19 cellular contexts compared by ENCODE assay signal in genomic region chr3:138284079-138284478, GRCh38. TPM values are rescaled to one million over a fixed set of nuclear protein-coding genes. Genes with fewer than 3 reads are reported as not detected.
DNase-seq lines count a peak whose midpoint lies in the region; ATAC-seq, FAIRE-seq and TF ChIP-seq lines count a peak whose summit lies in the region.
"Had no signal": no experiment of that assay in that cellular context is flagged by ENCODE, and none has a peak within 500 bp of the region (broad histone marks: within the 10 kb centered on the region; RNA-seq: fewer than 3 reads in every experiment).

No MANE protein-coding gene starts in this region.

- H3K9ac ChIP-seq in mammary epithelial cell (ENCODE audit: insufficient read depth, low read length): no peak overlapping the region
- H3K9ac ChIP-seq: BLaER1 treated with 17β-estradiol and CSF1 and Interleukin-3, amounts not matched to agents 10 nM and 100 nM had no signal

- in situ Hi-C loops in mammary epithelial cell (cut with MboI; ENCODE audit: low sequenced_read_pairs in 2 of 2): no loop called here

- H3K79me2 ChIP-seq in mammary epithelial cell (ENCODE audit: insufficient read depth, low read length): no peaks in the 10 kb centered on the region

- dilution Hi-C loops in mammary epithelial cell (cut with HindIII; ENCODE audit: low sequenced_read_pairs): no loop called here

- no peak overlapping the region for H3K27ac ChIP-seq in mammary epithelial cell (ENCODE audit: insufficient read depth, low read depth, low read length)
- no peak overlapping the region for H3K27ac ChIP-seq in breast epithelium
- H3K27ac ChIP-seq in esophagus squamous epithelium: peak overlapping the region in 3 of 4 donors; percentile 15 to 61 (median 27)
- H3K27ac ChIP-seq: BLaER1 treated with 17β-estradiol and CSF1 and Interleukin-3, amounts not matched to agents 10 nM and 100 nM had no signal

- H3K4me2 ChIP-seq in mammary epithelial cell (ENCODE audit: insufficient read depth, low read depth, low read length): no peak overlapping the region
- H3K4me2 ChIP-seq: BLaER1 treated with 17β-estradiol and CSF1 and Interleukin-3, amounts not matched to agents 10 nM and 100 nM had no signal

- H3K4me3 ChIP-seq in mammary epithelial cell (replicated peaks in 1 of 3; ENCODE audit: insufficient read depth in 1 of 3, low read depth in 2 of 3, low read length in 3 of 3) (no peak overlapping the region), breast epithelium (no peak overlapping the region), bronchial epithelial cell (ENCODE audit: low read depth, low read length) (no peak overlapping the region), esophagus squamous epithelium (no peak overlapping the region)
- H3K4me3 ChIP-seq: BLaER1 treated with 17β-estradiol and CSF1 and Interleukin-3, amounts not matched to agents 10 nM and 100 nM; GM12878 had no signal

- H3K36me3 ChIP-seq in mammary epithelial cell (ENCODE audit: insufficient read depth, low read length) (peaks cover 15% of the 10 kb centered on the region), breast epithelium (peaks cover 12% of the 10 kb centered on the region), bronchial epithelial cell (ENCODE audit: control insufficient read depth, insufficient read depth, low read length) (peaks cover 4% of the 10 kb centered on the region), esophagus squamous epithelium (peaks cover 0 to 65% (median 6%) of the 10 kb centered on the region in 3 donors)

- DNase-seq in mammary epithelial cell (peak; percentile 78), breast epithelium (ENCODE audit: low spot score in 2 of 2) (no peak), bronchial epithelial cell (ENCODE audit: low read depth) (peak; percentile 80), esophagus squamous epithelium (lab: John Stamatoyannopoulos, UW) (no peak), superior temporal gyrus (ENCODE audit: extremely low spot score) (no peak), COLO829 (ENCODE audit: low spot score) (no peak)
- DNase-seq in stimulated activated effector memory CD8-positive, alpha-beta T cell treated with anti-CD3 and anti-CD28 coated beads, Interleukin-12 subunit alpha, Interleukin-12 subunit beta, amount 100 ng/mL, for 72 hours (ENCODE audit: low spot score in 2 of 2): no peak
- DNase-seq: ACHN; CD4-positive, alpha-beta T cell; DMS79; GOT3; H9 had no signal

- no peak for FAIRE-seq in bronchial epithelial cell (lab: Jason Lieb, UNC)
- FAIRE-seq: GM12878, GM18507, HTR-8/SVneo had no signal

- H3K36me3 Mint-ChIP-seq in stimulated activated effector memory CD8-positive, alpha-beta T cell treated with anti-CD3 and anti-CD28 coated beads, Interleukin-12 subunit alpha, Interleukin-12 subunit beta, amount 100 ng/mL, for 72 hours: peaks cover 24% of the 10 kb centered on the region

- no TSS peak for BruUV-seq in mammary epithelial cell (replicated peaks; lab: Mats Ljungman, UMichigan)

- H3K9me3 Mint-ChIP-seq in stimulated activated effector memory CD8-positive, alpha-beta T cell treated with anti-CD3 and anti-CD28 coated beads, Interleukin-12 subunit alpha, Interleukin-12 subunit beta, amount 100 ng/mL, for 72 hours: no peaks in the 10 kb centered on the region
- H3K9me3 Mint-ChIP-seq: CD4-positive, alpha-beta T cell; H9 had no signal

- 100% methylated on average over 1 of the region's 1 CpG for WGBS in mammary epithelial cell (ENCODE audit: low coverage, missing lambda C conversion rate)
- WGBS in esophagus squamous epithelium, 2 donors: 90 to 100% methylated on average over 1 of the region's 1 CpG

- CTCF ChIA-PET in mammary epithelial cell (lab: Charles Lee; ENCODE audit: low non-redundant PET): interaction anchor here (0.5 kb wide), 1 partner anchor 94 kb away, joined by 20 read pairs; no protein-coding TSS in a partner anchor

- no peaks in the 10 kb centered on the region for H4K20me1 ChIP-seq in mammary epithelial cell (ENCODE audit: insufficient read depth, low read length)
- H4K20me1 ChIP-seq: BLaER1 treated with 17β-estradiol and CSF1 and Interleukin-3, amounts not matched to agents 10 nM and 100 nM had no signal

- intact Hi-C loops in mammary epithelial cell (cut with micrococcal nuclease): loop anchor here (5.0 kb wide), 1 partner anchor 43 kb away; the partner anchor contains the start of gene NME9
- intact Hi-C loops in breast epithelium (cut with DNase I; ENCODE audit: low total_unique reads): no loop called here
- intact Hi-C loops in esophagus squamous epithelium (cut with DNase I): no loop called here

- H3K27me3 ChIP-seq in mammary epithelial cell (ENCODE audit: insufficient read depth, low read length) (no peaks in the 10 kb centered on the region), breast epithelium (no peaks in the 10 kb centered on the region), bronchial epithelial cell (ENCODE audit: control insufficient read depth, insufficient read depth, low read length) (no peaks in the 10 kb centered on the region), esophagus squamous epithelium (no peaks in the 10 kb centered on the region)
- H3K27me3 ChIP-seq: BLaER1 treated with 17β-estradiol and CSF1 and Interleukin-3, amounts not matched to agents 10 nM and 100 nM had no signal

- TF ChIP-seq POLR2A in breast epithelium (IDR thresholded peaks at IDR 0.05) (no peak), esophagus squamous epithelium (IDR thresholded peaks at IDR 0.05) (no peak)

- H3K4me1 ChIP-seq in mammary epithelial cell (ENCODE audit: insufficient read depth, low read length) (peaks cover 19% of the 10 kb centered on the region), breast epithelium (no peaks in the 10 kb centered on the region), esophagus squamous epithelium (peaks cover 0 to 25% (median 0%) of the 10 kb centered on the region in 3 donors)
- H3K4me1 ChIP-seq: BLaER1 treated with 17β-estradiol and CSF1 and Interleukin-3, amounts not matched to agents 10 nM and 100 nM had no signal

- peaks cover 8% of the 10 kb centered on the region for H3K4me1 Mint-ChIP-seq in stimulated activated effector memory CD8-positive, alpha-beta T cell treated with anti-CD3 and anti-CD28 coated beads, Interleukin-12 subunit alpha, Interleukin-12 subunit beta, amount 100 ng/mL, for 72 hours

- no peak overlapping the region for H3K4me3 Mint-ChIP-seq in stimulated activated effector memory CD8-positive, alpha-beta T cell treated with anti-CD3 and anti-CD28 coated beads, Interleukin-12 subunit alpha, Interleukin-12 subunit beta, amount 100 ng/mL, for 72 hours
- H3K4me3 Mint-ChIP-seq: CD4-positive, alpha-beta T cell; H9 had no signal

- ATAC-seq in stimulated activated effector memory CD8-positive, alpha-beta T cell treated with anti-CD3 and anti-CD28 coated beads, Interleukin-12 subunit alpha, Interleukin-12 subunit beta, amount 100 ng/mL, for 72 hours: no peak
- ATAC-seq in GM19467 (IDR thresholded peaks at IDR 0.05; ENCODE audit: unreplicated experiment): no peak
- ATAC-seq: GM12878 had no signal

- no peak for TF ChIP-seq CTCF in mammary epithelial cell (conservative IDR thresholded peaks at IDR 0.05 in 1 of 2, IDR thresholded peaks at IDR 0.05 in 1 of 2; ENCODE audit: extremely low read depth in 1 of 2, insufficient read depth in 1 of 2, low read depth in 1 of 2, low read length in 2 of 2)
- no peak for TF ChIP-seq CTCF in breast epithelium (IDR thresholded peaks at IDR 0.05)
- no peak for TF ChIP-seq CTCF in bronchial epithelial cell (IDR thresholded peaks at IDR 0.05; ENCODE audit: insufficient read depth, low read length, severe bottlenecking)
- no peak for TF ChIP-seq CTCF in esophagus squamous epithelium (IDR thresholded peaks at IDR 0.05)

- H3K9me3 ChIP-seq in mammary epithelial cell (replicated peaks; ENCODE audit: insufficient read depth, low read length) (no peaks in the 10 kb centered on the region), breast epithelium (no peaks in the 10 kb centered on the region), esophagus squamous epithelium (no peaks in the 10 kb centered on the region)
- H3K9me3 ChIP-seq: BLaER1 treated with 17β-estradiol and CSF1 and Interleukin-3, amounts not matched to agents 10 nM and 100 nM had no signal

- H2AFZ ChIP-seq in mammary epithelial cell (ENCODE audit: low read depth, low read length): no peak overlapping the region

- peak overlapping the region; percentile 9 for H3K27ac Mint-ChIP-seq in stimulated activated effector memory CD8-positive, alpha-beta T cell treated with anti-CD3 and anti-CD28 coated beads, Interleukin-12 subunit alpha, Interleukin-12 subunit beta, amount 100 ng/mL, for 72 hours
- H3K27ac Mint-ChIP-seq: CD4-positive, alpha-beta T cell; H9 had no signal

RNA-seq across cellular contexts. Expression of gene NME9, which starts 45.6 kb away (rescaled TPM):
- total RNA-seq in mammary epithelial cell (under 1 TPM in 1 of 2 donors, not detected in 1; 0.50 TPM), breast epithelium (1 to 10 TPM in 1 of 3 donors, under 1 TPM in 2; 0.48 to 1.3 (median 0.98) TPM), bronchial epithelial cell (under 0.01 TPM in 1 of 2 replicates, not detected in the other), esophagus squamous epithelium (1 to 10 TPM in 1 of 4 donors, not detected in 3; 1.3 TPM)
- not detected for polyA plus RNA-seq in mammary epithelial cell
- not detected for polyA minus RNA-seq in mammary epithelial cell
- total RNA-seq: A172, G401, GM12878, H9 had no signal

Comparison
In these comparisons a context has a peak if more than half of its experiments do, and no peak if none do; other contexts are left out.
1. DNase-seq: peak in mammary epithelial cell (single experiment) and bronchial epithelial cell (single experiment); none in breast epithelium (0 of 2), esophagus squamous epithelium (single experiment), stimulated activated effector memory CD8-positive, alpha-beta T cell treated with anti-CD3 and anti-CD28 coated beads, Interleukin-12 subunit alpha, Interleukin-12 subunit beta, amount 100 ng/mL, for 72 hours (0 of 2), superior temporal gyrus (single experiment) and COLO829 (single experiment).
2. H3K27ac ChIP-seq: peak in esophagus squamous epithelium (3 of 4); none in mammary epithelial cell (single experiment) and breast epithelium (0 of 2).